In genomic region chr1:210024996-210025395, GRCh38 we compare ENCODE assay signal across 21 cellular contexts.
DNase-seq lines count a peak whose midpoint lies in the region; ATAC-seq, FAIRE-seq and TF ChIP-seq lines count a peak whose summit lies in the region.
"Had no signal": no experiment of that assay in that cellular context is flagged by ENCODE, and none has a peak within 500 bp of the region (broad histone marks: within the 10 kb centered on the region; RNA-seq: fewer than 3 reads in every experiment).

No MANE protein-coding gene starts in this region.

- ATAC-seq in GM21381 (IDR thresholded peaks at IDR 0.05; ENCODE audit: unreplicated experiment) (no peak), GM18873 (IDR thresholded peaks at IDR 0.05; ENCODE audit: low FRiP score, unreplicated experiment) (no peak)
- ATAC-seq: body of pancreas had no signal

- in situ Hi-C loops in SK-MEL-5 (cut with HindIII; ENCODE audit: low pct_unique_long_range_greater_than_20kb, low sequenced_read_pairs) = no loop called here

- peak; percentile 57 for FAIRE-seq in H54 (lab: Jason Lieb, UNC)
- FAIRE-seq: colon, GM19239 had no signal

- DNase-seq in D341Med (ENCODE audit: low spot score) (peak; percentile 32), H54 (ENCODE audit: insufficient read length, low spot score) (no peak), SK-MEL-5 (ENCODE audit: low read depth, low spot score) (peak; percentile 46), iPS-NIHi7 (ENCODE audit: extremely low spot score) (peak; percentile 50), HCEC 1CT (no peak)
- DNase-seq: activated CD8-positive, alpha-beta memory T cell treated with anti-CD3 and anti-CD28 coated beads, Interleukin-2, amount 50 U/mL, for 48 hours; activated effector memory CD4-positive, alpha-beta T cell treated with Interleukin-2 at 50 U/mL for 16 hours; body of pancreas; Caco-2; GF-D8; GOT3; NCI-H1436; NCI-H2171 treated with DMSO at 0.1 percent for 48 hours; NCI-H526; PC-9; retina; SIG-M5 had no signal

- TF ChIP-seq POLR2A in H54 (IDR thresholded peaks at IDR 0.05; ENCODE audit: low read depth, low read length) = no peak

Comparison
In these comparisons a context has a peak if more than half of its experiments do, and no peak if none do; other contexts are left out.
1. DNase-seq: peak in D341Med (single experiment), SK-MEL-5 (single experiment) and iPS-NIHi7 (single experiment); none in H54 (single experiment) and HCEC 1CT (single experiment).